In the genomic region with DNA sequence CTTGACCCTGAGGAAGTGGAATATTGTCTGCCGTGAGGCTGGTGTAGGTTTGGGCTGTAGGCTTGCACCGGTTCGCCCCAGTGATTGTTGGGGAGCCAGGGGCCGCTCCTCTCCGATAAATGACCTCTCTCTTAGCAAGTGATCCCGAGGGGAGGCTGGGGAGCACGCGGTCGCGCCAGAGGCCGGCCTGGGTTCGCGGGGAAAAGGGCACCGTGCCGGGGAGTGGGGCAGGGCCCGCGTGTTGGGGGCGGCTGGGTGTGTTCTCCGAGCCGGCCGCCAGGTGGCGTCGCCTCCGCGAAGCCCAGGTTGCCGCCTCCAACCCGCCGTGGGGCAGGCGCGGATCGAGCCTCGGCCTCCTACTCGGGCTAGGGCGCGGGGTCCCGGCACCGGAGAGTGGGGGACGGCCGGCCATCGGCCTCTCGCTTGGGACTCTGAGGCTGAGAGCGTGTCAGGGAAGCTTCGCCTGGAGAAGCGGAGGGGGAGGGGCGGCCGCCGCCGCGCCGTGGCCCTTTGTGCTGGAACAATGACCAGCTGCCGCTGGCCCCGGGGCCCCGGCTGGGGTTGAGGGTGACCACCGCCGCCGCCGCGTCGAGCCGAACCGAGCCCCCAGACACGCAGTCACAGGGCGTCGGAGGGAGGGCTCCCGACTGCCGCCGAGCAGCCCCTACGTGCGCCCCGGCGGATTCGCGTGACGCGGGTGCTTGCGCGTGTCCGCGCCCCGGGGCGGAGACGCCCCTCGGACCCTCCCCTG, we compare ENCODE assay signal across 8 cellular contexts. TPM values are rescaled to one million over a fixed set of nuclear protein-coding genes. Genes with fewer than 3 reads are reported as not detected.
DNase-seq lines count a peak whose midpoint lies in the region; ATAC-seq and TF ChIP-seq lines count a peak whose summit lies in the region.

No MANE protein-coding gene starts in this region.

- no peaks in the 10 kb centered on the region for H3K9me3 ChIP-seq in SJCRH30 (replicated peaks)
- H3K9me3 ChIP-seq in thoracic aorta: no peaks in the 10 kb centered on the region

- peaks cover 29% of the 10 kb centered on the region for H3K4me1 Mint-ChIP-seq in activated naive CD4-positive, alpha-beta T cell treated with anti-CD3 and anti-CD28 coated beads, Interleukin-2, amount 10 ng/mL, durations not matched to agents 7 days and 5 days

- H3K27ac ChIP-seq in SJCRH30: peak overlapping the region; percentile 99
- peak overlapping the region; percentile 97 to 98 for H3K27ac ChIP-seq in thoracic aorta

- H3K4me3 ChIP-seq in SJCRH30 (peak overlapping the region; percentile 83), thoracic aorta (peak overlapping the region; percentile 87)

- H3K36me3 ChIP-seq in SJCRH30: peaks cover 24% of the 10 kb centered on the region
- H3K36me3 ChIP-seq in thoracic aorta: peaks cover 8% of the 10 kb centered on the region

- ATAC-seq in GM19395 (IDR thresholded peaks at IDR 0.05; ENCODE audit: unreplicated experiment) (peak; percentile 44), omental fat pad (ENCODE audit: low FRiP score) (peak; percentile 76), thoracic aorta (ENCODE audit: insufficient number of reproducible peaks, low FRiP score, low read depth) (peak; percentile 35)

- CTCF ChIA-PET in activated naive CD4-positive, alpha-beta T cell treated with anti-CD3 and anti-CD28 coated beads, Interleukin-2, amount 10 ng/mL, durations not matched to agents 7 days and 5 days (lab: Charles Lee): interaction anchor here (1.0 to 12.0 kb wide), 5 partner anchors 12 to 36 kb away, joined by 3 to 169 read pairs (median 13); partner anchors contain the start of genes MRPL43, PDZD7, SFXN3 and TWNK

- H3K27me3 ChIP-seq in SJCRH30: no peaks in the 10 kb centered on the region
- H3K27me3 ChIP-seq in thoracic aorta (replicated peaks; ENCODE audit: insufficient read depth): no peaks in the 10 kb centered on the region

- peak overlapping the region; percentile 84 for H3K4me3 Mint-ChIP-seq in activated naive CD4-positive, alpha-beta T cell treated with anti-CD3 and anti-CD28 coated beads, Interleukin-2, amount 10 ng/mL, durations not matched to agents 7 days and 5 days

- no peaks in the 10 kb centered on the region for H3K9me3 Mint-ChIP-seq in activated naive CD4-positive, alpha-beta T cell treated with anti-CD3 and anti-CD28 coated beads, Interleukin-2, amount 10 ng/mL, durations not matched to agents 7 days and 5 days

- peaks cover 8% of the 10 kb centered on the region for H3K27me3 Mint-ChIP-seq in activated naive CD4-positive, alpha-beta T cell treated with anti-CD3 and anti-CD28 coated beads, Interleukin-2, amount 10 ng/mL, durations not matched to agents 7 days and 5 days

- peak overlapping the region; percentile 89 for H3K27ac Mint-ChIP-seq in activated naive CD4-positive, alpha-beta T cell treated with anti-CD3 and anti-CD28 coated beads, Interleukin-2, amount 10 ng/mL, durations not matched to agents 7 days and 5 days

- TF ChIP-seq CTCF in omental fat pad (IDR thresholded peaks at IDR 0.05) (peak in 2 of 3 donors; percentile 92 to 95), thoracic aorta (IDR thresholded peaks at IDR 0.05) (peak; percentile 98)

- H3K4me1 ChIP-seq in SJCRH30 (peaks cover 18% of the 10 kb centered on the region), thoracic aorta (ENCODE audit: control insufficient read depth in 1 of 2, low read depth in 2 of 2) (peaks cover 20 to 49% of the 10 kb centered on the region in 2 donors)

- peaks cover 9% of the 10 kb centered on the region for H3K36me3 Mint-ChIP-seq in activated naive CD4-positive, alpha-beta T cell treated with anti-CD3 and anti-CD28 coated beads, Interleukin-2, amount 10 ng/mL, durations not matched to agents 7 days and 5 days

- DNase-seq in COLO668 (lab: John Stamatoyannopoulos, UW; ENCODE audit: unreplicated experiment) (peak; percentile 74), HT1080 (ENCODE audit: low read depth) (peak; percentile 66), SJCRH30 (peak; percentile 90), glomerular visceral epithelial cell (ENCODE audit: extremely low spot score) (peak; percentile 80), omental fat pad (ENCODE audit: low spot score) (no peak), thoracic aorta (ENCODE audit: low spot score) (no peak)
- DNase-seq in activated naive CD4-positive, alpha-beta T cell treated with anti-CD3 and anti-CD28 coated beads, Interleukin-2, amount 10 ng/mL, durations not matched to agents 7 days and 5 days: peak; percentile 82

RNA-seq across cellular contexts. Expression of gene LZTS2, which starts 0.4 kb away (rescaled TPM):
- total RNA-seq in HT1080 (2014; rRNA removed; shearing (Covaris generic)): 51.8 and 62.1 TPM in 2 replicates
- polyA plus RNA-seq in HT1080 (2015; cell fraction: cytosol; rRNA removed): 44.8 and 46.6 TPM in 2 replicates
- polyA plus RNA-seq in HT1080 (2015; cell fraction: nucleus; rRNA removed): 73.4 and 79.0 TPM in 2 replicates
- total RNA-seq in SJCRH30 (2014; rRNA removed; shearing (Covaris generic)): 229 and 239 TPM in 2 replicates
- 10 to 100 TPM; 59.4 to 98.0 (median 72.6) TPM for total RNA-seq in omental fat pad
- 100 to 1,000 TPM; 127 to 165 TPM for total RNA-seq in thoracic aorta

RNA-seq across cellular contexts. Expression of gene TWNK, which starts 11.8 kb away (rescaled TPM):
- 29.8 and 35.9 TPM in 2 replicates for total RNA-seq in HT1080 (2014; rRNA removed; shearing (Covaris generic))
- 23.1 and 25.3 TPM in 2 replicates for polyA plus RNA-seq in HT1080 (2015; cell fraction: cytosol; rRNA removed)
- polyA plus RNA-seq in HT1080 (2015; cell fraction: nucleus; rRNA removed): 32.6 and 36.7 TPM in 2 replicates
- 27.3 and 30.4 TPM in 2 replicates for total RNA-seq in SJCRH30 (2014; rRNA removed; shearing (Covaris generic))
- 10 to 100 TPM in 1 of 4 donors, 1 to 10 TPM in 3; 4.6 to 20.8 (median 6.9) TPM for total RNA-seq in omental fat pad
- 10 to 100 TPM in 1 of 2 donors, 1 to 10 TPM in 1; 5.3 to 16.6 TPM for total RNA-seq in thoracic aorta

RNA-seq across cellular contexts. Expression of gene MRPL43, which starts 11.9 kb away (rescaled TPM):
- total RNA-seq in HT1080 (2014; rRNA removed; shearing (Covaris generic)): 120 and 146 TPM in 2 replicates
- 124 and 133 TPM in 2 replicates for polyA plus RNA-seq in HT1080 (2015; cell fraction: cytosol; rRNA removed)
- 73.2 and 82.2 TPM in 2 replicates for polyA plus RNA-seq in HT1080 (2015; cell fraction: nucleus; rRNA removed)
- 92.1 and 101 TPM in 2 replicates for total RNA-seq in SJCRH30 (2014; rRNA removed; shearing (Covaris generic))
- total RNA-seq in omental fat pad: 10 to 100 TPM; 59.7 to 97.0 (median 79.3) TPM
- 10 to 100 TPM; 51.9 to 56.6 TPM for total RNA-seq in thoracic aorta

RNA-seq across cellular contexts. Expression of gene SEMA4G, which starts 29.9 kb away (rescaled TPM):
- total RNA-seq in HT1080 (2014; rRNA removed; shearing (Covaris generic)): 0.53 and 2.9 TPM in 2 replicates
- 5.3 and 6.7 TPM in 2 replicates for polyA plus RNA-seq in HT1080 (2015; cell fraction: cytosol; rRNA removed)
- polyA plus RNA-seq in HT1080 (2015; cell fraction: nucleus; rRNA removed): 9.5 and 11.8 TPM in 2 replicates
- 2.5 and 3.0 TPM in 2 replicates for total RNA-seq in SJCRH30 (2014; rRNA removed; shearing (Covaris generic))
- total RNA-seq in omental fat pad (1 to 10 TPM in 2 of 4 donors, under 1 TPM in 2; 0.47 to 1.4 (median 1.1) TPM), thoracic aorta (1 to 10 TPM; 3.5 to 4.3 TPM)

RNA-seq across cellular contexts. Expression of gene PDZD7, which starts 31.8 kb away (rescaled TPM):
- total RNA-seq in HT1080 (2014; rRNA removed; shearing (Covaris generic)): 0.80 and 1.6 TPM in 2 replicates
- polyA plus RNA-seq in HT1080 (2015; cell fraction: cytosol; rRNA removed): 1.2 and 1.3 TPM in 2 replicates
- polyA plus RNA-seq in HT1080 (2015; cell fraction: nucleus; rRNA removed): 2.8 and 4.4 TPM in 2 replicates
- total RNA-seq in SJCRH30 (2014; rRNA removed; shearing (Covaris generic)): 0.25 and 0.89 TPM in 2 replicates
- total RNA-seq in omental fat pad (1 to 10 TPM in 1 of 4 donors, under 1 TPM in 3; 0.12 to 3.3 (median 0.30) TPM), thoracic aorta (1 to 10 TPM in 1 of 2 donors, under 1 TPM in 1; 0.14 to 1.1 TPM)

Comparison
In these comparisons a context has a peak if more than half of its experiments do, and no peak if none do; other contexts are left out.
1. DNase-seq: peak in COLO668 (single experiment), HT1080 (single experiment), SJCRH30 (2 of 2), activated naive CD4-positive, alpha-beta T cell treated with anti-CD3 and anti-CD28 coated beads, Interleukin-2, amount 10 ng/mL, durations not matched to agents 7 days and 5 days (single experiment) and glomerular visceral epithelial cell (single experiment); none in omental fat pad (single experiment) and thoracic aorta (single experiment).
2. Peak in every context shown above with its lines, with median percentiles within 50 percentile points of each other: ATAC-seq.